2 cellular contexts compared by ENCODE assay signal in the genomic region with DNA sequence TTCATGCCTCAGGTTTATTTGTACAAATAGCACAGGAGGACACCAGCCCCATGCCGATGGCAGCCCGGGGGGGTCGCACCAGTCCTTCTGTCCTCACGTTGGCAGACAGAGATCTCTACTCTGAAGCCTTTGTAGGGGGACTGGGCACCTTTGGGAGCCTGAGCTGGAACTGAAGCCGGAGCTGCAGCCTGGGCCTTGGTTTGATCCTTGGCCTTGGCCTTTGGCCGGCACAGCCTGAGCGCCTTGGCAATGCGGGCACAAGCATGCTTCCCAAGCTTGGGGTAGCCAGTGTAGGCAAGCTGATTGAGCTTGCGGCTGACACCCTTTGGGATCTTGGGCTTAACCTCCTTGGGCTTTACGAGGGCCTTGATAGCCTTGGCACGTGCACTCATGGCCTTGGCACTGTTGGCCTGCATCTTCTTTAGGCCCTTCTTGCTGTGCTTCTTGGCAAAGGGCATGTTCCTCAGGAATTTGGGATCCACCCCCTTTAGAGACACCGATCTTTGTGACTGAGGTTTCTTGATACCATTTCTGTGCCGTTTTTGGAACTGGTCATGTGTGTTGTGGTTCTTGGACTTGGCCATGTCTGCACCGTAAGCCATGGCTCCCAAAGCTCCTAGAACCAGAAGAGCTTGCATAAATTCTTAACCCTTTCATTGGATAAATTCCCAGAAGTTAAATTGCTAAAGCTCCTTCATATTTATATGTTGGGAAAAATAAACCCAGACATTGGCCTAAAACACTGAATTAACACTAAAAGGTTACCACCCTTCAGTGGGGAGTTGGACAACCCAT.
TF ChIP-seq lines count a peak whose summit lies in the region.

No MANE protein-coding gene starts in this region.

TF ChIP-seq in SK-N-SH, 30 proteins besides CTCF, POLR2A, EP300 and RAD21 (continued from another document):
- TF ChIP-seq, protein P1, sequence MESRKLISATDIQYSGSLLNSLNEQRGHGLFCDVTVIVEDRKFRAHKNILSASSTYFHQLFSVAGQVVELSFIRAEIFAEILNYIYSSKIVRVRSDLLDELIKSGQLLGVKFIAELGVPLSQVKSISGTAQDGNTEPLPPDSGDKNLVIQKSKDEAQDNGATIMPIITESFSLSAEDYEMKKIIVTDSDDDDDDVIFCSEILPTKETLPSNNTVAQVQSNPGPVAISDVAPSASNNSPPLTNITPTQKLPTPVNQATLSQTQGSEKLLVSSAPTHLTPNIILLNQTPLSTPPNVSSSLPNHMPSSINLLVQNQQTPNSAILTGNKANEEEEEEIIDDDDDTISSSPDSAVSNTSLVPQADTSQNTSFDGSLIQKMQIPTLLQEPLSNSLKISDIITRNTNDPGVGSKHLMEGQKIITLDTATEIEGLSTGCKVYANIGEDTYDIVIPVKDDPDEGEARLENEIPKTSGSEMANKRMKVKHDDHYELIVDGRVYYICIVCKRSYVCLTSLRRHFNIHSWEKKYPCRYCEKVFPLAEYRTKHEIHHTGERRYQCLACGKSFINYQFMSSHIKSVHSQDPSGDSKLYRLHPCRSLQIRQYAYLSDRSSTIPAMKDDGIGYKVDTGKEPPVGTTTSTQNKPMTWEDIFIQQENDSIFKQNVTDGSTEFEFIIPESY (IDR thresholded peaks at IDR 0.05; ENCODE audit: borderline replicate concordance, low read depth): no peak
- no peak for TF ChIP-seq TEAD4 (IDR thresholded peaks at IDR 0.05; ENCODE audit: borderline replicate concordance, insufficient read depth)
TF ChIP-seq in SK-N-SH: peak in this region for 0.

TF ChIP-seq in SK-N-SH treated with all-trans-retinoic acid at 6 μM for 48 hours, 23 proteins besides CTCF, POLR2A, EP300 and RAD21 (continued from another document):
- TF ChIP-seq, protein P2, sequence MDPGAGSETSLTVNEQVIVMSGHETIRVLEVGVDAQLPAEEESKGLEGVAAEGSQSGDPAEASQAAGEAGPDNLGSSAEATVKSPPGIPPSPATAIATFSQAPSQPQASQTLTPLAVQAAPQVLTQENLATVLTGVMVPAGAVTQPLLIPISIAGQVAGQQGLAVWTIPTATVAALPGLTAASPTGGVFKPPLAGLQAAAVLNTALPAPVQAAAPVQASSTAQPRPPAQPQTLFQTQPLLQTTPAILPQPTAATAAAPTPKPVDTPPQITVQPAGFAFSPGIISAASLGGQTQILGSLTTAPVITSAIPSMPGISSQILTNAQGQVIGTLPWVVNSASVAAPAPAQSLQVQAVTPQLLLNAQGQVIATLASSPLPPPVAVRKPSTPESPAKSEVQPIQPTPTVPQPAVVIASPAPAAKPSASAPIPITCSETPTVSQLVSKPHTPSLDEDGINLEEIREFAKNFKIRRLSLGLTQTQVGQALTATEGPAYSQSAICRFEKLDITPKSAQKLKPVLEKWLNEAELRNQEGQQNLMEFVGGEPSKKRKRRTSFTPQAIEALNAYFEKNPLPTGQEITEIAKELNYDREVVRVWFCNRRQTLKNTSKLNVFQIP (CRISPR knock-in tag; IDR thresholded peaks at IDR 0.05; ENCODE audit: borderline replicate concordance, low read depth): no peak
- TF ChIP-seq ZNF70 (CRISPR knock-in tag; IDR thresholded peaks at IDR 0.05): no peak
- no peak for TF ChIP-seq BACH2 (CRISPR knock-in tag; IDR thresholded peaks at IDR 0.05; ENCODE audit: borderline replicate concordance)
- TF ChIP-seq ZFP3 (CRISPR knock-in tag; IDR thresholded peaks at IDR 0.05): no peak
